In the genomic region with DNA sequence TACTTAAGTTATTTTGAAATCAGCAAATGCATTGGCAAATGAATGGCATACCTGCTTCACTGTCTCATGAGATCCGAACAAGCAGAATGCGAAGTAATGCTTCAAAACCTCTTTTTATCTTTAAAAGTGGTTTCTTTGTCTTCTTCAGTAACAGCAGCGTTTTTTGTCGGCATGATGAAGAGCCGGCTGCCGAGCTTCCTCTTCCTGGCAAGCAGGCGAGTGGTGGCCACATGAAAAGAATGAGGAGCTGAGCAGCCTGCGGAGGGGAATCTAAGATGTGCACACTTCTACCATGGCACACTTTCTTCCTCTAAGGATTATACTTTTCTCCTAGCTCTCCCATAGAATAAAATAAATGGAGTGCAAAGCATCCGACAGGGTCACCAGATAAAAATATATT, we compare ENCODE assay signal across 10 cellular contexts. TPM values are rescaled to one million over a fixed set of nuclear protein-coding genes. Genes with fewer than 3 reads are reported as not detected.
A peak's percentile ranks its signal among the peaks of the same experiment; 100 is the strongest.
DNase-seq lines count a peak whose midpoint lies in the region; ATAC-seq and TF ChIP-seq lines count a peak whose summit lies in the region.
"Had no signal": no experiment of that assay in that cellular context is flagged by ENCODE, and none has a peak within 500 bp of the region (broad histone marks: within the 10 kb centered on the region; RNA-seq: fewer than 3 reads in every experiment).

No MANE protein-coding gene starts in this region.

- DNase-seq in Jurkat, Clone E6-1 (ENCODE audit: low read depth, low spot score), result peak; percentile 94
- DNase-seq in T-helper 22 cell (ENCODE audit: low read depth), result peak; percentile 35
- peak; percentile 28 for DNase-seq in activated effector memory CD4-positive, alpha-beta T cell treated with Interleukin-2 at 50 U/mL for 16 hours
- peak; percentile 23 to 27 for DNase-seq in stimulated activated CD4-positive, alpha-beta T cell treated with anti-CD3 and anti-CD28 coated beads, Interleukin-2, amount 100 ng/mL, for 24 hours
- DNase-seq in NCI-H187 treated with DMSO at 0.1 percent for 48 hours (lab: John Stamatoyannopoulos, UW), result no peak
- DNase-seq in upper lobe of left lung, result no peak
- DNase-seq in NCI-H82 (lab: John Stamatoyannopoulos, UW), result no peak
- no peak for DNase-seq in dermis blood vessel endothelial cell
- DNase-seq: NCI-H2029, small intestine had no signal

- 44 to 50% methylated on average over 9 of the region's 9 CpGs for WGBS in upper lobe of left lung, 2 donors

- no peak for TF ChIP-seq EP300 in upper lobe of left lung (IDR thresholded peaks at IDR 0.05)

- no peak for TF ChIP-seq CTCF in upper lobe of left lung (IDR thresholded peaks at IDR 0.05)

- peaks cover 4 to 10% (median 6%) of the 10 kb centered on the region in 4 donors for H3K4me1 ChIP-seq in upper lobe of left lung

- ATAC-seq in upper lobe of left lung (ENCODE audit: low FRiP score in 2 of 2), result no peak

- no peak overlapping the region; the same call in 1 of the 2 replicates for H3K4me3 ChIP-seq in Jurkat, Clone E6-1 (ENCODE audit: low read length)
- H3K4me3 ChIP-seq in upper lobe of left lung, result no peak overlapping the region

- H3K27ac ChIP-seq in upper lobe of left lung, result no peak overlapping the region

- H3K36me3 ChIP-seq in upper lobe of left lung, result no peaks in the 10 kb centered on the region

- H3K9me3 ChIP-seq in upper lobe of left lung, result no peaks in the 10 kb centered on the region

- H3K27me3 ChIP-seq in upper lobe of left lung, result no peaks in the 10 kb centered on the region

- no peak for TF ChIP-seq POLR2A in upper lobe of left lung (IDR thresholded peaks at IDR 0.05)

RNA-seq across cellular contexts. Expression of a gene that starts 42.4 kb away (rescaled TPM):
- polyA plus RNA-seq in Jurkat, Clone E6-1 (2012; ENCODE audit: insufficient read depth, insufficient read length), result 12.9 TPM
- total RNA-seq in upper lobe of left lung, result 10 to 100 TPM; 35.6 to 61.3 (median 47.0) TPM
- total RNA-seq in dermis blood vessel endothelial cell, result 49.0 and 56.4 TPM in 2 replicates

Comparison
In these comparisons a context has a peak if more than half of its experiments do, and no peak if none do; other contexts are left out.
1. DNase-seq: peak in Jurkat, Clone E6-1 (single experiment), T-helper 22 cell (single experiment), activated effector memory CD4-positive, alpha-beta T cell treated with Interleukin-2 at 50 U/mL for 16 hours (single experiment) and stimulated activated CD4-positive, alpha-beta T cell treated with anti-CD3 and anti-CD28 coated beads, Interleukin-2, amount 100 ng/mL, for 24 hours (2 of 2); none in NCI-H187 treated with DMSO at 0.1 percent for 48 hours (single experiment), upper lobe of left lung (0 of 2), NCI-H82 (single experiment) and dermis blood vessel endothelial cell (single experiment).